Comparison of ENCODE assay signal across 11 cellular contexts in the genomic region with DNA sequence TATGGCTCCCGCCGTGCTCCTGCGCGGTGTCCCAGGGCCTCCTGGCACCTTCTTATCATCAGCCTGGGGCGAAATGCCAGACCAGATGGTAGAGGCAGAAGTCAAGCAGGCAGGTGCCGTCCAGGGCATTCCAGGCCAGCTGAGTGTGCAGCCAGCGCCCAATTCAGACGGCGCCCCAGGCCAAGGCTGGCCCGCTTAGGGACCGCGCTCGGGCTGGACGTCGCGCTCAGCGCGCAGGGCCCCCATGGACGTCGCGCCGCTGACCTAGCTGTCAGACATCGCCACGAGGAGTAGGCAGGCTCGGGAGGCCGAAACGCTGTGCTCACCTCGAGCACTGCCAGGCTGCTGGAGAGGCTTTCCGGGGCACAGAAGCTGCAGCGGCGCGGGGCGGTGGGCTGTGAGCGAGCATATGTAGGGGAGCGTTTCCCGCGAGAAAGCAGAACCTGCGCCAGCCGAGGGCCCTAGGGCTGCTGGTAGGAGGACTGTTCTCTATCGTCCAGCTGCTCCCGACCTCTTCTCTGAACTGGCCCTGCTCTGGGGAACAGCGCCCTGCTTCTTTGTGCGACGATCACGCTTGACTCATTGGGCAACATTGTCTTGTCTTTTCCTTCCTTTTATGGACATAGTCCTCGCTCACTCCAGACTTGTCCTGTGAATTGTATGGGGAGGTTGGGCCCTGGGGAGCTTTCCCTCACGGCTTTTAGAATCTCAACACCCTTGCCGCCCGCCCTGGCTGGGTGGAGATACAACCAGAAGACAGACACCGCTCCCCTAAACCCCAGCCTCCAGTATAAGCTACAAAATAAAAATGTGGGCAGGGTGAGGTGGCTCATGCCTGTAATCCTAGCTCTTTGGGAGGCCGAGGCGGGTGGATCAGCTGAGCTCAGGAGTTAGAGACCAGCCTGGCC. TPM values are rescaled to one million over a fixed set of nuclear protein-coding genes. Genes with fewer than 3 reads are reported as not detected.
DNase-seq lines count a peak whose midpoint lies in the region; ATAC-seq and TF ChIP-seq lines count a peak whose summit lies in the region.
"Had no signal": no experiment of that assay in that cellular context is flagged by ENCODE, and none has a peak within 500 bp of the region (broad histone marks: within the 10 kb centered on the region; RNA-seq: fewer than 3 reads in every experiment).

No MANE protein-coding gene starts in this region.

- peaks cover 77% of the 10 kb centered on the region for H3K27me3 ChIP-seq in HUES64 (ENCODE audit: insufficient read depth, low read length)
- H3K27me3 ChIP-seq in ectodermal cell (ENCODE audit: control insufficient read depth, insufficient read depth, low read length, poor library complexity, severe bottlenecking), result peaks cover 65% of the 10 kb centered on the region
- H3K27me3 ChIP-seq in mesendoderm (ENCODE audit: insufficient read depth, low read length, poor library complexity), result peaks cover 41% of the 10 kb centered on the region
- H3K27me3 ChIP-seq in gastroesophageal sphincter, result peaks cover 77% of the 10 kb centered on the region
- H3K27me3 ChIP-seq: vagina had no signal

- H3K4me3 ChIP-seq in HUES64 (ENCODE audit: low read length) (peak overlapping the region; percentile 56), ectodermal cell (ENCODE audit: insufficient read depth, low read depth, low read length) (peak overlapping the region; percentile 14), mesendoderm (ENCODE audit: low read length) (no peak overlapping the region), gastroesophageal sphincter (no peak overlapping the region)
- H3K4me3 ChIP-seq: vagina had no signal

- H3K9me3 ChIP-seq in HUES64 (ENCODE audit: insufficient read depth, low read depth, low read length) (no peaks in the 10 kb centered on the region), ectodermal cell (ENCODE audit: control insufficient read depth, low read length) (no peaks in the 10 kb centered on the region), gastroesophageal sphincter (no peaks in the 10 kb centered on the region)
- H3K9me3 ChIP-seq: vagina had no signal

- peak overlapping the region; percentile 51; the same call in 1 of the 2 replicates for H3K9ac ChIP-seq in HUES64 (ENCODE audit: low read depth, low read length)
- no peak overlapping the region for H3K9ac ChIP-seq in mesendoderm (ENCODE audit: low read length)

- ATAC-seq in gastroesophageal sphincter, result no peak

- TF ChIP-seq POLR2A in gastroesophageal sphincter (IDR thresholded peaks at IDR 0.05), result no peak

- peaks cover 36% of the 10 kb centered on the region for H3K4me1 ChIP-seq in HUES64 (ENCODE audit: insufficient read depth, low read length)
- H3K4me1 ChIP-seq in ectodermal cell (ENCODE audit: control insufficient read depth, insufficient read depth, low read length), result peaks cover 33% of the 10 kb centered on the region
- H3K4me1 ChIP-seq in mesendoderm (ENCODE audit: control insufficient read depth, low read depth, low read length), result peaks cover 2% of the 10 kb centered on the region
- H3K4me1 ChIP-seq in gastroesophageal sphincter, result peaks cover 0 to 43% (median 8%) of the 10 kb centered on the region in 3 donors

- no peak overlapping the region for H3K56ac ChIP-seq in mesendoderm (ENCODE audit: low read length)

- H4K5ac ChIP-seq in mesendoderm (ENCODE audit: low read length), result no peak overlapping the region

- H4K8ac ChIP-seq in mesendoderm (ENCODE audit: low read depth, low read length), result no peak overlapping the region

- H3K4ac ChIP-seq in mesendoderm (ENCODE audit: low read depth, low read length), result no peak overlapping the region

- H3K27ac ChIP-seq in HUES64 (ENCODE audit: low read depth, low read length) (no peak overlapping the region; the same call in 1 of the 2 replicates), ectodermal cell (ENCODE audit: insufficient read depth, low read depth, low read length, poor library complexity, severe bottlenecking) (no peak overlapping the region), mesendoderm (ENCODE audit: low read depth, low read length) (no peak overlapping the region), gastroesophageal sphincter (no peak overlapping the region)
- H3K27ac ChIP-seq: vagina had no signal

- H2BK15ac ChIP-seq in mesendoderm (replicated peaks; ENCODE audit: low read depth), result no peak overlapping the region

- no peaks in the 10 kb centered on the region for H3K79me1 ChIP-seq in mesendoderm (ENCODE audit: low read length)

- no peak overlapping the region for H3K18ac ChIP-seq in mesendoderm (ENCODE audit: low read length)

- WGBS in HUES64, result 7% methylated on average over 51 of the region's 52 CpGs
- 10 to 11% methylated on average over 50 to 52 of the region's 52 CpGs for WGBS in ectodermal cell, 2 experiments
- no CpG with 5 or more reads among the region's 52 CpGs for WGBS in mesendoderm (ENCODE audit: extremely low coverage, insufficient coverage, low lambda C conversion rate)
- WGBS in gastroesophageal sphincter (ENCODE audit: low coverage in 1 of 2), 2 donors, result 3 to 7% methylated on average over 3 to 14 of the region's 52 CpGs

- peak overlapping the region; percentile 4 for H3K4me2 ChIP-seq in mesendoderm (ENCODE audit: low read length)

- H3K36me3 ChIP-seq in HUES64 (ENCODE audit: insufficient read depth, low read length), result no peaks in the 10 kb centered on the region
- no peaks in the 10 kb centered on the region for H3K36me3 ChIP-seq in ectodermal cell (ENCODE audit: control insufficient read depth, insufficient read depth, low read length)
- H3K36me3 ChIP-seq in mesendoderm (ENCODE audit: control insufficient read depth, insufficient read depth, low read length), result no peaks in the 10 kb centered on the region
- no peaks in the 10 kb centered on the region for H3K36me3 ChIP-seq in gastroesophageal sphincter
- H3K36me3 ChIP-seq: vagina had no signal

- no peak for TF ChIP-seq EP300 in gastroesophageal sphincter (IDR thresholded peaks at IDR 0.05)

- no peak overlapping the region for H2BK5ac ChIP-seq in mesendoderm (ENCODE audit: low read length)

- H3K23ac ChIP-seq in mesendoderm (ENCODE audit: low read length), result no peak overlapping the region

- TF ChIP-seq CTCF in gastroesophageal sphincter (IDR thresholded peaks at IDR 0.05), result no peak

- DNase-seq in COLO668 (lab: John Stamatoyannopoulos, UW; ENCODE audit: unreplicated experiment) (peak; percentile 24), mesendoderm (no peak), amniotic stem cell (lab: John Stamatoyannopoulos, UW) (no peak), NCI-H345 treated with DMSO at 0.1 percent for 48 hours (lab: John Stamatoyannopoulos, UW; ENCODE audit: unreplicated experiment) (no peak), hypothalamus (lab: John Stamatoyannopoulos, UW) (no peak)
- DNase-seq: stimulated activated CD4-positive, alpha-beta T cell treated with anti-CD3 and anti-CD28 coated beads, Interleukin-4, amount 100 ng/mL, for 4 hours had no signal

- H2AK5ac ChIP-seq in mesendoderm (ENCODE audit: low read length), result no peak overlapping the region

- H3K79me2 ChIP-seq in mesendoderm (ENCODE audit: control insufficient read depth, insufficient read depth, low read length), result no peaks in the 10 kb centered on the region

- no peak overlapping the region for H2BK120ac ChIP-seq in mesendoderm (ENCODE audit: low read depth, low read length)

RNA-seq across cellular contexts. Expression of a gene that starts 8.4 kb away (rescaled TPM):
- 2.4 TPM for polyA plus RNA-seq in HUES64 (2013, experiment 1 of 2)
- 5.1 TPM for polyA plus RNA-seq in HUES64 (2013, experiment 2 of 2)
- polyA plus RNA-seq in ectodermal cell (2013, experiment 1 of 4), result 19.6 TPM
- 37.0 TPM for polyA plus RNA-seq in ectodermal cell (2013, experiment 2 of 4)
- polyA plus RNA-seq in ectodermal cell (2013, experiment 3 of 4), result 22.6 TPM
- polyA plus RNA-seq in ectodermal cell (2013, experiment 4 of 4), result 28.7 TPM
- polyA plus RNA-seq in mesendoderm (2013, experiment 1 of 2), result 0.32 TPM
- 0.24 TPM for polyA plus RNA-seq in mesendoderm (2013, experiment 2 of 2)
- 1 to 10 TPM; 1.8 to 5.5 (median 3.3) TPM for total RNA-seq in gastroesophageal sphincter
- total RNA-seq: Daoy, vagina had no signal

Comparison
In these comparisons a context has a peak if more than half of its experiments do, and no peak if none do; other contexts are left out.
1. H3K4me3 ChIP-seq: peak in HUES64 (single experiment) and ectodermal cell (single experiment); none in mesendoderm (single experiment) and gastroesophageal sphincter (0 of 2).